8 cellular contexts compared by ENCODE assay signal in genomic region chr2:54573532-54573915, GRCh38.
DNase-seq lines count a peak whose midpoint lies in the region; ATAC-seq and TF ChIP-seq lines count a peak whose summit lies in the region.

No MANE protein-coding gene starts in this region.

- no peak overlapping the region for H3K4me3 Mint-ChIP-seq in WTC11
- H3K4me3 Mint-ChIP-seq in stimulated activated effector memory CD8-positive, alpha-beta T cell treated with anti-CD3 and anti-CD28 coated beads, Interleukin-12 subunit alpha, Interleukin-12 subunit beta, amount 100 ng/mL, for 72 hours, result peak overlapping the region; percentile 75

- peaks cover 8% of the 10 kb centered on the region for H3K36me3 Mint-ChIP-seq in WTC11
- H3K36me3 Mint-ChIP-seq in stimulated activated effector memory CD8-positive, alpha-beta T cell treated with anti-CD3 and anti-CD28 coated beads, Interleukin-12 subunit alpha, Interleukin-12 subunit beta, amount 100 ng/mL, for 72 hours, result peaks cover 22% of the 10 kb centered on the region

- peaks cover 8% of the 10 kb centered on the region for H3K9me3 Mint-ChIP-seq in WTC11
- no peaks in the 10 kb centered on the region for H3K9me3 Mint-ChIP-seq in stimulated activated effector memory CD8-positive, alpha-beta T cell treated with anti-CD3 and anti-CD28 coated beads, Interleukin-12 subunit alpha, Interleukin-12 subunit beta, amount 100 ng/mL, for 72 hours

- ATAC-seq in WTC11, result no peak
- no peak for ATAC-seq in right cardiac atrium
- no peak for ATAC-seq in stimulated activated effector memory CD8-positive, alpha-beta T cell treated with anti-CD3 and anti-CD28 coated beads, Interleukin-12 subunit alpha, Interleukin-12 subunit beta, amount 100 ng/mL, for 72 hours

- H3K27me3 Mint-ChIP-seq in WTC11 (ENCODE audit: low read depth), result no peaks in the 10 kb centered on the region

- H3K4me1 ChIP-seq in right cardiac atrium (ENCODE audit: control insufficient read depth, insufficient read depth, low read length), result peaks cover 47% of the 10 kb centered on the region

- intact Hi-C loops in right cardiac atrium (cut with DNase I), result no loop called here

- peaks cover 93% of the 10 kb centered on the region for H3K4me1 Mint-ChIP-seq in WTC11
- peaks cover 97% of the 10 kb centered on the region for H3K4me1 Mint-ChIP-seq in stimulated activated effector memory CD8-positive, alpha-beta T cell treated with anti-CD3 and anti-CD28 coated beads, Interleukin-12 subunit alpha, Interleukin-12 subunit beta, amount 100 ng/mL, for 72 hours

- POLR2A ChIA-PET in WTC11 (lab: Charles Lee), result no interaction called here

- TF ChIP-seq CTCF in WTC11 (IDR thresholded peaks at IDR 0.05), result no peak

- no peaks in the 10 kb centered on the region for H3K27me3 ChIP-seq in right cardiac atrium (ENCODE audit: control insufficient read depth, insufficient read depth)

- no peaks in the 10 kb centered on the region for H3K9me3 ChIP-seq in right cardiac atrium (ENCODE audit: control insufficient read depth, low read length)

- H3K4me3 ChIP-seq in right cardiac atrium (ENCODE audit: low read length), result no peak overlapping the region

- H3K27ac Mint-ChIP-seq in WTC11, result peak overlapping the region; percentile 27; the same call in 1 of the 2 replicates
- H3K27ac Mint-ChIP-seq in stimulated activated effector memory CD8-positive, alpha-beta T cell treated with anti-CD3 and anti-CD28 coated beads, Interleukin-12 subunit alpha, Interleukin-12 subunit beta, amount 100 ng/mL, for 72 hours, result peak overlapping the region; percentile 98

- WGBS in right cardiac atrium, result 60% methylated on average over 5 of the region's 5 CpGs

- DNase-seq in NCI-H82 (lab: John Stamatoyannopoulos, UW), result peak; percentile 12
- no peak for DNase-seq in NCI-H82 treated with DMSO at 0.1 percent for 48 hours (lab: John Stamatoyannopoulos, UW; ENCODE audit: unreplicated experiment)
- no peak for DNase-seq in WTC11 (ENCODE audit: low spot score)
- no peak for DNase-seq in right cardiac atrium
- DNase-seq in stimulated activated effector memory CD8-positive, alpha-beta T cell treated with anti-CD3 and anti-CD28 coated beads, Interleukin-12 subunit alpha, Interleukin-12 subunit beta, amount 100 ng/mL, for 72 hours (ENCODE audit: low spot score in 2 of 2), result no peak
- DNase-seq in GM19240 (ENCODE audit: insufficient read length, low spot score), result no peak
- DNase-seq in activated effector memory CD4-positive, alpha-beta T cell treated with Interleukin-2 at 50 U/mL for 16 hours, result no peak
- DNase-seq in GOT3 (lab: John Stamatoyannopoulos, UW), result no peak

- peak overlapping the region; percentile 16 for H3K27ac ChIP-seq in right cardiac atrium (ENCODE audit: low read length)

- CTCF ChIA-PET in WTC11 (lab: Charles Lee), result interaction anchor here (0.8 to 1.0 kb wide), 2 partner anchors 15 to 50 kb away, joined by 3 read pairs; no protein-coding TSS in a partner anchor

TF ChIP-seq in WTC11, 78 proteins besides CTCF, POLR2A, EP300 and RAD21:
- no peak for TF ChIP-seq JUN (CRISPR knock-in tag; IDR thresholded peaks at IDR 0.05)
- no peak for TF ChIP-seq SMAD3 (CRISPR knock-in tag; IDR thresholded peaks at IDR 0.05; ENCODE audit: borderline replicate concordance)
- TF ChIP-seq OVOL2 (CRISPR knock-in tag; IDR thresholded peaks at IDR 0.05; ENCODE audit: borderline replicate concordance), result no peak
- no peak for TF ChIP-seq MLX (CRISPR knock-in tag; IDR thresholded peaks at IDR 0.05)
- no peak for TF ChIP-seq ZNF416 (CRISPR knock-in tag; IDR thresholded peaks at IDR 0.05)
- TF ChIP-seq ATF1 (CRISPR knock-in tag; IDR thresholded peaks at IDR 0.05), result no peak
- TF ChIP-seq RORB (CRISPR knock-in tag; IDR thresholded peaks at IDR 0.05), result no peak
- TF ChIP-seq HMGA2 (CRISPR knock-in tag; IDR thresholded peaks at IDR 0.05), result no peak
- TF ChIP-seq CDX4 (CRISPR knock-in tag; IDR thresholded peaks at IDR 0.05; ENCODE audit: borderline replicate concordance), result no peak
- TF ChIP-seq STAT6 (CRISPR knock-in tag; conservative IDR thresholded peaks at IDR 0.05; ENCODE audit: low read depth), result no peak
- no peak for TF ChIP-seq ZNF396 (CRISPR knock-in tag; IDR thresholded peaks at IDR 0.05; ENCODE audit: borderline replicate concordance)
- no peak for TF ChIP-seq ATF6 (CRISPR knock-in tag; IDR thresholded peaks at IDR 0.05)
- TF ChIP-seq PREB (CRISPR knock-in tag; IDR thresholded peaks at IDR 0.05; ENCODE audit: borderline replicate concordance), result no peak
- no peak for TF ChIP-seq USF2 (CRISPR knock-in tag; IDR thresholded peaks at IDR 0.05)
- TF ChIP-seq ZNF512 (CRISPR knock-in tag; IDR thresholded peaks at IDR 0.05; ENCODE audit: borderline replicate concordance), result no peak
TF ChIP-seq in WTC11: peak in this region for 0.
